12 cellular contexts compared by ENCODE assay signal in the genomic region with DNA sequence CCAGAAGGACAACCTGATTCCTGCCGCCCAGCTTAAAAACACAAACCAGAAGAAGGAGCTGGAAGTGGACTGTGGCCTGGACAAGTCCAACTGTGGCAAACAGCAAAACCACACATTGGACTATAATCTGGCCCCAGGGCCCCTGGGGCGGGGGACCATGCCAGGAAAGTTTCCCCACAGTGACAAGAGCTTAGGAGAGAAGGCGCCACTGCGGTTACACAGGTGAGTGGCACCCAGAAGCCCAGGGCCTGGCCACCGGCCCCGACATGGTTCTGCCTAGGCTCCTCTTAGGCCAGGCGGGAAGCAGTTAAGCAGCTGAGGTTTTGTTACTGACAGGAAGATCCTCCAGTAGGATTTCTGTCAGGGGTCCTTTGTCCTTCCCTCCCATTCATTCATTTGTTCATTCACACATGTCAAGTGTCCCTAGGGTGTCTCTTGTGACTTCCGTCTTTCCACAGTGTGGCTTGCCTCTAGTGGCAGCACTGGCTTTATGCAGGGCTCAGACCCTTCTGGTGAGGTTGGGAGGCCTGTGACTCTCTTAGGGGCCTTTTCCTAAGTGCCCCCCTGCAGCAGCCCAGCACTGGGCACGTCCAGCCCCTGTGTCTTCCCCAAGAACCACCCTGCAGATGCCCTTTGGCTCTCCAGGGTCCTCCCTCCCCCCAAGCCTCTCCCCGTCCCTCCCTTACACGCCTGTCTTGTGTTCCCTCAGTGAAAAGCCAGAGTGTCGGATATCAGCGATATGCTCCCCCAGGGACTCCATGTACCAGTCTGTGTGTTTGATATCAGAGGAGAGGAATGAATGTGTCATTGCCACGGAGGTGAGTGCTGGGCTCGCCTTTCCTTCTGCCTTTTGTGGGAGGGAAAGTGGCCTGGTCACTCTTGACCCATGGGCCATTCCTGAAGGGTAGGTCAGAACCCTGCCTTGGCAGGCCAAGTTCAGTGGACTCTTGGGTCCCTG. TPM values are rescaled to one million over a fixed set of nuclear protein-coding genes. Genes with fewer than 3 reads are reported as not detected.
DNase-seq lines count a peak whose midpoint lies in the region; ATAC-seq and TF ChIP-seq lines count a peak whose summit lies in the region.
"Had no signal": no experiment of that assay in that cellular context is flagged by ENCODE, and none has a peak within 500 bp of the region (broad histone marks: within the 10 kb centered on the region; RNA-seq: fewer than 3 reads in every experiment).

No MANE protein-coding gene starts in this region.

- no peak overlapping the region for H2AFZ ChIP-seq in osteoblast (ENCODE audit: low read length)
- no peak overlapping the region for H2AFZ ChIP-seq in SK-N-SH (ENCODE audit: low read depth)

- CTCF ChIA-PET in SK-N-SH (lab: Yijun Ruan, JAX) = interaction anchor here (33.6 kb wide), 1 partner anchor 35 kb away, joined by 675 read pairs; a partner anchor contains a TSS

- 78% methylated on average over 11 of the region's 15 CpGs for WGBS in SK-N-SH (ENCODE audit: low lambda C conversion rate)

- H3K4me3 Mint-ChIP-seq in glutamatergic neuron (ENCODE audit: unreplicated experiment) = peak overlapping the region; percentile 73
- no peak overlapping the region for H3K4me3 Mint-ChIP-seq in activated T-helper 17 cell treated with anti-CD3 and anti-CD28 coated beads, Interleukin-2, amount 50 U/mL, for 72 hours

- DNase-seq in NCI-H226 (peak; percentile 47), glutamatergic neuron (no peak), osteoblast (ENCODE audit: insufficient read length, low spot score, missing footprints) (peak; percentile 95), SK-N-SH (no peak)
- DNase-seq in stimulated activated CD4-positive, alpha-beta T cell treated with anti-CD3 and anti-CD28 coated beads, Interleukin-4, amount 100 ng/mL, for 1 hour = no peak
- DNase-seq in stimulated activated CD4-positive, alpha-beta T cell treated with anti-CD3 and anti-CD28 coated beads, Interleukin-4, amount 100 ng/mL, for 24 hours = no peak
- DNase-seq: activated T-cell treated with anti-CD3 and anti-CD28 coated beads, Interleukin-2, amount 50 U/mL, for 48 hours; CD8-positive, alpha-beta memory T cell; thyroid gland had no signal

- no peak for TF ChIP-seq RAD21 in SK-N-SH (IDR thresholded peaks at IDR 0.05; ENCODE audit: low read length)

- no peak overlapping the region for H3K9ac ChIP-seq in SK-N-SH

- H3K27me3 Mint-ChIP-seq in glutamatergic neuron (ENCODE audit: unreplicated experiment) = peaks cover 8% of the 10 kb centered on the region
- peaks cover 6% of the 10 kb centered on the region for H3K27me3 Mint-ChIP-seq in activated T-helper 17 cell treated with anti-CD3 and anti-CD28 coated beads, Interleukin-2, amount 50 U/mL, for 72 hours

- H3K36me3 ChIP-seq in osteoblast (ENCODE audit: insufficient read depth, low read length) = no peaks in the 10 kb centered on the region
- no peaks in the 10 kb centered on the region for H3K36me3 ChIP-seq in SK-N-SH (replicated peaks in 1 of 2; ENCODE audit: control insufficient read depth in 1 of 2, insufficient read depth in 2 of 2, low read length in 1 of 2)
- H3K36me3 ChIP-seq: thyroid gland had no signal

- H3K27ac ChIP-seq in osteoblast (ENCODE audit: low read depth, low read length) (no peak overlapping the region), SK-N-SH (ENCODE audit: low read depth in 2 of 2, low read length in 1 of 2) (no peak overlapping the region)
- H3K27ac ChIP-seq: RWPE1 had no signal

- POLR2A ChIA-PET in SK-N-SH (lab: Yijun Ruan, JAX) = no interaction called here

- no peak overlapping the region for H3K4me3 ChIP-seq in GM12875 (ENCODE audit: low read depth, low read length)
- no peak overlapping the region for H3K4me3 ChIP-seq in osteoblast (ENCODE audit: insufficient read depth, low read length)
- no peak overlapping the region for H3K4me3 ChIP-seq in SK-N-SH (ENCODE audit: low read depth in 2 of 2, low read length in 1 of 2)
- H3K4me3 ChIP-seq: thyroid gland had no signal

- TF ChIP-seq EP300 in SK-N-SH (IDR thresholded peaks at IDR 0.05; ENCODE audit: borderline replicate concordance in 1 of 2, low read depth in 1 of 2, low read length in 1 of 2) = no peak

- H3K9me3 Mint-ChIP-seq in glutamatergic neuron (ENCODE audit: unreplicated experiment) = peaks cover 15% of the 10 kb centered on the region
- no peaks in the 10 kb centered on the region for H3K9me3 Mint-ChIP-seq in activated T-helper 17 cell treated with anti-CD3 and anti-CD28 coated beads, Interleukin-2, amount 50 U/mL, for 72 hours
- H3K9me3 Mint-ChIP-seq: CD8-positive, alpha-beta memory T cell had no signal

- H3K4me2 ChIP-seq in osteoblast (ENCODE audit: insufficient read depth, low read length) (peak overlapping the region; percentile 32), SK-N-SH (no peak overlapping the region)

- peaks cover 14% of the 10 kb centered on the region for H3F3A ChIP-seq in SK-N-SH (replicated peaks; ENCODE audit: insufficient read depth)

- H3K4me1 ChIP-seq in osteoblast (ENCODE audit: insufficient read depth, low read length) = peaks cover 16% of the 10 kb centered on the region
- H3K4me1 ChIP-seq in SK-N-SH (ENCODE audit: control insufficient read depth in 1 of 2, insufficient read depth in 2 of 2, low read depth in 1 of 2, low read length in 1 of 2) = peaks cover under 1 to 16% of the 10 kb centered on the region in 2 experiments; a peak in 1 of 4 replicates

- no peak for ATAC-seq in activated T-helper 17 cell treated with anti-CD3 and anti-CD28 coated beads, Interleukin-2, amount 50 U/mL, for 72 hours (replicated peaks)

- peaks cover 33% of the 10 kb centered on the region for H3K4me1 Mint-ChIP-seq in glutamatergic neuron (ENCODE audit: low read depth, unreplicated experiment)
- peaks cover 4% of the 10 kb centered on the region for H3K4me1 Mint-ChIP-seq in activated T-helper 17 cell treated with anti-CD3 and anti-CD28 coated beads, Interleukin-2, amount 50 U/mL, for 72 hours

- H3K9me3 ChIP-seq in osteoblast (ENCODE audit: low read depth, low read length) (no peaks in the 10 kb centered on the region), SK-N-SH (no peaks in the 10 kb centered on the region)
- H3K9me3 ChIP-seq: thyroid gland had no signal

- TF ChIP-seq CTCF in GM12875 (IDR thresholded peaks at IDR 0.05; ENCODE audit: borderline replicate concordance, insufficient read depth, low read depth, low read length) (peak; percentile 41; the same call in 1 of the 2 replicates), glutamatergic neuron (IDR thresholded peaks at IDR 0.05; ENCODE audit: partially characterized antibody, unreplicated experiment) (no peak), osteoblast (IDR thresholded peaks at IDR 0.05; ENCODE audit: extremely low read depth, low read depth, low read length) (no peak), SK-N-SH (IDR thresholded peaks at IDR 0.05) (no peak)

- no peaks in the 10 kb centered on the region for H3K9me2 ChIP-seq in SK-N-SH

- H3K27me3 ChIP-seq in osteoblast (ENCODE audit: insufficient read depth, low read length) (peaks cover 16% of the 10 kb centered on the region), SK-N-SH (ENCODE audit: insufficient read depth) (no peaks in the 10 kb centered on the region)
- H3K27me3 ChIP-seq: thyroid gland had no signal

- H4K20me1 ChIP-seq in osteoblast (ENCODE audit: insufficient read depth, low read length) = no peaks in the 10 kb centered on the region
- H4K20me1 ChIP-seq in SK-N-SH (ENCODE audit: insufficient read depth) = no peaks in the 10 kb centered on the region

- H3K36me3 Mint-ChIP-seq in glutamatergic neuron (ENCODE audit: unreplicated experiment) = no peaks in the 10 kb centered on the region
- no peaks in the 10 kb centered on the region for H3K36me3 Mint-ChIP-seq in activated T-helper 17 cell treated with anti-CD3 and anti-CD28 coated beads, Interleukin-2, amount 50 U/mL, for 72 hours (ENCODE audit: low read depth)
- H3K36me3 Mint-ChIP-seq: CD8-positive, alpha-beta memory T cell had no signal

- no peaks in the 10 kb centered on the region for H3K79me2 ChIP-seq in osteoblast (ENCODE audit: insufficient read depth, low read length)
- H3K79me2 ChIP-seq in SK-N-SH (ENCODE audit: insufficient read depth) = no peaks in the 10 kb centered on the region

- H3K27ac Mint-ChIP-seq in glutamatergic neuron (ENCODE audit: unreplicated experiment) = no peak overlapping the region
- no peak overlapping the region for H3K27ac Mint-ChIP-seq in activated T-helper 17 cell treated with anti-CD3 and anti-CD28 coated beads, Interleukin-2, amount 50 U/mL, for 72 hours

TF ChIP-seq in SK-N-SH, 30 proteins besides CTCF, POLR2A, EP300 and RAD21 (continues in another document):
- no peak for TF ChIP-seq GATA2 (CRISPR knock-in tag; IDR thresholded peaks at IDR 0.05)
- TF ChIP-seq RCOR1 (IDR thresholded peaks at IDR 0.05; ENCODE audit: low read length) = no peak
- no peak for TF ChIP-seq YY1 (IDR thresholded peaks at IDR 0.05; ENCODE audit: low read depth)
- no peak for TF ChIP-seq RFX5 (IDR thresholded peaks at IDR 0.05; ENCODE audit: low read length)
- no peak for TF ChIP-seq JUND (IDR thresholded peaks at IDR 0.05)
- no peak for TF ChIP-seq FOSL2 (IDR thresholded peaks at IDR 0.05; ENCODE audit: borderline replicate concordance, low read depth)
- TF ChIP-seq POLR2AphosphoS5 (IDR thresholded peaks at IDR 0.05; ENCODE audit: low read depth, low read length) = no peak
- no peak for TF ChIP-seq SIN3A (IDR thresholded peaks at IDR 0.05; ENCODE audit: borderline replicate concordance, low read depth, low read length)
- no peak for TF ChIP-seq MXI1 (IDR thresholded peaks at IDR 0.05; ENCODE audit: low read depth, low read length)

RNA-seq across cellular contexts. Expression of a gene that starts 7.8 kb away (rescaled TPM):
- 12.5 TPM for total RNA-seq in glutamatergic neuron (ENCODE audit: unreplicated experiment)
- not detected in 2 replicates for total RNA-seq in osteoblast
- 0.03 TPM in 2 replicates for polyA plus RNA-seq in SK-N-SH (2012; rRNA removed)
- 0.01 and 0.03 TPM in 2 replicates for polyA plus RNA-seq in SK-N-SH (2012; cell fraction: cytosol; rRNA removed)
- 0.13 and 0.14 TPM in 2 replicates for polyA plus RNA-seq in SK-N-SH (2012; cell fraction: nucleus; rRNA removed)
- total RNA-seq in activated T-helper 17 cell treated with anti-CD3 and anti-CD28 coated beads, Interleukin-2, amount 50 U/mL, for 72 hours = not detected
- total RNA-seq: CD8-positive, alpha-beta memory T cell had no signal
- polyA plus RNA-seq: CD8-positive, alpha-beta memory T cell had no signal

RNA-seq across cellular contexts. Expression of a gene that starts 16.3 kb away (rescaled TPM):
- total RNA-seq in glutamatergic neuron (ENCODE audit: unreplicated experiment) (45.6 TPM), osteoblast (30.0 and 30.1 TPM in 2 replicates)
- polyA plus RNA-seq in SK-N-SH (2012; rRNA removed) = 9.3 and 12.3 TPM in 2 replicates
- polyA plus RNA-seq in SK-N-SH (2012; cell fraction: cytosol; rRNA removed) = 4.5 and 6.0 TPM in 2 replicates
- 8.1 and 10.9 TPM in 2 replicates for polyA plus RNA-seq in SK-N-SH (2012; cell fraction: nucleus; rRNA removed)
- 1 to 10 TPM; 2.4 to 6.8 TPM for total RNA-seq in activated T-helper 17 cell treated with anti-CD3 and anti-CD28 coated beads, Interleukin-2, amount 50 U/mL, for 72 hours
- polyA plus RNA-seq: CD8-positive, alpha-beta memory T cell had no signal

RNA-seq across cellular contexts. Expression of a gene that starts 42.7 kb away (rescaled TPM):
- 33.5 TPM for total RNA-seq in glutamatergic neuron (ENCODE audit: unreplicated experiment)
- 55.4 and 60.8 TPM in 2 replicates for total RNA-seq in osteoblast
- polyA plus RNA-seq in SK-N-SH (2012; rRNA removed) = 13.5 and 14.1 TPM in 2 replicates
- 4.9 and 8.1 TPM in 2 replicates for polyA plus RNA-seq in SK-N-SH (2012; cell fraction: cytosol; rRNA removed)
- polyA plus RNA-seq in SK-N-SH (2012; cell fraction: nucleus; rRNA removed) = 20.3 TPM in 2 replicates
- 10 to 100 TPM in 1 of 2 donors, 1 to 10 TPM in 1; 5.6 to 12.0 TPM for total RNA-seq in activated T-helper 17 cell treated with anti-CD3 and anti-CD28 coated beads, Interleukin-2, amount 50 U/mL, for 72 hours

Comparison
In these comparisons a context has a peak if more than half of its experiments do, and no peak if none do; other contexts are left out.
1. DNase-seq: peak in NCI-H226 (single experiment) and osteoblast (single experiment); none in glutamatergic neuron (single experiment), stimulated activated CD4-positive, alpha-beta T cell treated with anti-CD3 and anti-CD28 coated beads, Interleukin-4, amount 100 ng/mL, for 1 hour (single experiment), stimulated activated CD4-positive, alpha-beta T cell treated with anti-CD3 and anti-CD28 coated beads, Interleukin-4, amount 100 ng/mL, for 24 hours (single experiment) and SK-N-SH (single experiment).
2. RNA of a gene that starts 7.8 kb away (total RNA-seq): 12.5 TPM in glutamatergic neuron (single experiment); not detected in activated T-helper 17 cell treated with anti-CD3 and anti-CD28 coated beads, Interleukin-2, amount 50 U/mL, for 72 hours and not detected in osteoblast; every median in the first group is over 10 times any median in the second.